Comparison of ENCODE assay signal across 8 cellular contexts in the genomic region with DNA sequence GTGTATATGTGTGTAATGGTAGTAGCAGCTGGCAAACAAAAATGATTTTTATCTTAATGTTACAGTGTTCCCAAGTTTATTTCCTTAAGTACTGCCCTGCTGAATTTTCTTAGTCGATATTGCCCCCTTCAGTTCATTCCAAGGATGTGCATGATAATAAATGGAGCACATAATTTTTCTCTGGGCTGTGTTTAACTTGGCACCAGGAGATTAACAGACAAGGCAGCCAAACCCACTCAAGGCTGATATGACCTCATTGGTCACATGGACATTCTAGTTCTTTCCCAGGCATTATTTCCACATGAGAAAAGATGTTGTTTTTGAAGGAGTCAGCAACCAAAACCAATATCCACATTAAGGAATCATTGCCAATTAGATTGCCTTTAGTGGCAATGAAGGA.
A peak's percentile ranks its signal among the peaks of the same experiment; 100 is the strongest.
DNase-seq lines count a peak whose midpoint lies in the region; ATAC-seq, FAIRE-seq and TF ChIP-seq lines count a peak whose summit lies in the region.

No MANE protein-coding gene starts in this region.

- TF ChIP-seq CTCF in keratinocyte (optimal IDR thresholded peaks at IDR 0.05 in 1 of 3, IDR thresholded peaks at IDR 0.05 in 1 of 3, conservative IDR thresholded peaks at IDR 0.05 in 1 of 3; ENCODE audit: extremely low read depth in 1 of 3, insufficient read depth in 2 of 3, low read length in 3 of 3) = peak; percentile 10 to 54 (median 54)
- TF ChIP-seq CTCF in tibial artery (IDR thresholded peaks at IDR 0.05) = peak; percentile 68 to 80

- H3K27me3 ChIP-seq in keratinocyte (ENCODE audit: control insufficient read depth, extremely low read depth, insufficient read depth, low read length) (no peaks in the 10 kb centered on the region), tibial artery (no peaks in the 10 kb centered on the region)

- H3K36me3 ChIP-seq in keratinocyte (ENCODE audit: control insufficient read depth in 2 of 2, extremely low read depth in 1 of 2, insufficient read depth in 2 of 2, low read length in 2 of 2) (no peaks in the 10 kb centered on the region), tibial artery (no peaks in the 10 kb centered on the region)

- no peaks in the 10 kb centered on the region for H3K9me1 ChIP-seq in keratinocyte (ENCODE audit: control insufficient read depth, extremely low read depth, insufficient read depth, low read length)

- FAIRE-seq in keratinocyte (lab: Jason Lieb, UNC) = no peak

- dilution Hi-C loops in keratinocyte (cut with MboI; ENCODE audit: extremely low pct_ligation_motif_present, low sequenced_read_pairs) = no loop called here

- H3K4me1 ChIP-seq in keratinocyte (ENCODE audit: control insufficient read depth, extremely low read depth, insufficient read depth, low read length) = no peaks in the 10 kb centered on the region
- peaks cover 0 to 20% (median 2%) of the 10 kb centered on the region in 4 donors for H3K4me1 ChIP-seq in tibial artery

- peak; percentile 82 for ATAC-seq in GM18867 (IDR thresholded peaks at IDR 0.05; ENCODE audit: unreplicated experiment)
- peak; percentile 71 for ATAC-seq in HG03439 (IDR thresholded peaks at IDR 0.05; ENCODE audit: unreplicated experiment)

- H3K4me2 ChIP-seq in keratinocyte (ENCODE audit: control insufficient read depth, extremely low read depth, insufficient read depth, low read depth, low read length) = no peak overlapping the region

- no peak overlapping the region for H3K9ac ChIP-seq in keratinocyte (ENCODE audit: control insufficient read depth, extremely low read depth, insufficient read depth, low read length)

- H3K9me3 ChIP-seq in keratinocyte (ENCODE audit: control insufficient read depth, low read depth, low read length) (no peaks in the 10 kb centered on the region), tibial artery (no peaks in the 10 kb centered on the region)

- H3K4me3 ChIP-seq in keratinocyte (ENCODE audit: control insufficient read depth in 2 of 3, extremely low read depth in 1 of 3, insufficient read depth in 2 of 3, low read depth in 1 of 3, low read length in 3 of 3) (no peak overlapping the region), tibial artery (no peak overlapping the region)

- peak; percentile 30 to 36 for DNase-seq in AML-193 (lab: John Stamatoyannopoulos, UW)
- peak; percentile 66 for DNase-seq in NCI-H748 (lab: John Stamatoyannopoulos, UW; ENCODE audit: unreplicated experiment)
- DNase-seq in brain pericyte (ENCODE audit: low read depth, low spot score) = peak; percentile 70
- no peak for DNase-seq in keratinocyte (ENCODE audit: low read depth, low spot score)
- peak; percentile 48 to 68 for DNase-seq in tibial artery
- no peak for DNase-seq in activated naive CD4-positive, alpha-beta T cell (lab: John Stamatoyannopoulos, UW)

- H3K27ac ChIP-seq in keratinocyte (ENCODE audit: control insufficient read depth, insufficient read depth, low read length) (no peak overlapping the region), tibial artery (peak overlapping the region; percentile 57 to 67)

- no peaks in the 10 kb centered on the region for H3K79me2 ChIP-seq in keratinocyte (ENCODE audit: control insufficient read depth, insufficient read depth, low read length)

- H2AFZ ChIP-seq in keratinocyte (ENCODE audit: control insufficient read depth, low read length) = no peak overlapping the region

- intact Hi-C loops in tibial artery (cut with DNase I; ENCODE audit: low total_unique reads) = no loop called here

- H4K20me1 ChIP-seq in keratinocyte (ENCODE audit: control insufficient read depth, extremely low read depth, insufficient read depth, low read length) = no peaks in the 10 kb centered on the region

Comparison
In these comparisons a context has a peak if more than half of its experiments do, and no peak if none do; other contexts are left out.
1. DNase-seq: peak in AML-193 (2 of 2), NCI-H748 (single experiment), brain pericyte (single experiment) and tibial artery (2 of 2); none in keratinocyte (single experiment) and activated naive CD4-positive, alpha-beta T cell (0 of 4).